16 cellular contexts compared by ENCODE assay signal in genomic region chr7:14760730-14761129, GRCh38.
A peak's percentile ranks its signal among the peaks of the same experiment; 100 is the strongest.
DNase-seq lines count a peak whose midpoint lies in the region; ATAC-seq and TF ChIP-seq lines count a peak whose summit lies in the region.
"Had no signal": no experiment of that assay in that cellular context is flagged by ENCODE, and none has a peak within 500 bp of the region (broad histone marks: within the 10 kb centered on the region; RNA-seq: fewer than 3 reads in every experiment).

No MANE protein-coding gene starts in this region.

- peaks cover 12% of the 10 kb centered on the region for H3K4me1 Mint-ChIP-seq in endodermal cell
- peaks cover 25% of the 10 kb centered on the region for H3K4me1 Mint-ChIP-seq in osteocyte (ENCODE audit: unreplicated experiment)
- no peaks in the 10 kb centered on the region for H3K4me1 Mint-ChIP-seq in naive thymus-derived CD4-positive, alpha-beta T cell
- H3K4me1 Mint-ChIP-seq in immature natural killer cell: no peaks in the 10 kb centered on the region
- peaks cover 6% of the 10 kb centered on the region for H3K4me1 Mint-ChIP-seq in glutamatergic neuron (ENCODE audit: low read depth, unreplicated experiment)

- POLR2A ChIA-PET in naive thymus-derived CD4-positive, alpha-beta T cell (lab: Charles Lee): no interaction called here

- 88% methylated on average over 1 of the region's 1 CpG; no CpG with 5 or more reads in 1 of the 2 experiments for WGBS in endodermal cell (ENCODE audit: insufficient coverage in 1 of 2, insufficient read length in 1 of 2), 2 experiments
- 86% methylated on average over 1 of the region's 1 CpG for WGBS in suprapubic skin

- intact Hi-C loops in left ventricle myocardium superior (cut with micrococcal nuclease): no loop called here
- intact Hi-C loops in naive thymus-derived CD4-positive, alpha-beta T cell (cut with micrococcal nuclease): no loop called here

- DNase-seq in right atrium auricular region (ENCODE audit: low spot score) (no peak), left ventricle myocardium superior (no peak), endodermal cell (no peak), osteocyte (ENCODE audit: extremely low spot score, unreplicated experiment) (no peak), immature natural killer cell (no peak), glutamatergic neuron (no peak), suprapubic skin (ENCODE audit: low spot score in 2 of 2) (no peak)
- DNase-seq in naive thymus-derived CD4-positive, alpha-beta T cell: no peak
- DNase-seq: GDM1, GOT3, KBM-7, NCI-H1930, NCI-H446 treated with DMSO at 0.1 percent for 48 hours, NCI-H748 treated with DMSO at 0.1 percent for 48 hours had no signal

- H3K9me3 Mint-ChIP-seq in endodermal cell (no peaks in the 10 kb centered on the region), osteocyte (ENCODE audit: unreplicated experiment) (no peaks in the 10 kb centered on the region), immature natural killer cell (peaks cover 4 to 28% (median 15%) of the 10 kb centered on the region in 6 donors), glutamatergic neuron (ENCODE audit: unreplicated experiment) (no peaks in the 10 kb centered on the region)
- peaks cover 0 to 9% (median 5%) of the 10 kb centered on the region in 11 donors for H3K9me3 Mint-ChIP-seq in naive thymus-derived CD4-positive, alpha-beta T cell

- H3K27me3 ChIP-seq in right atrium auricular region: no peaks in the 10 kb centered on the region
- no peaks in the 10 kb centered on the region for H3K27me3 ChIP-seq in endodermal cell (ENCODE audit: control insufficient read depth, insufficient read depth, low read length, poor library complexity, severe bottlenecking)
- H3K27me3 ChIP-seq in naive thymus-derived CD4-positive, alpha-beta T cell (ENCODE audit: control insufficient read depth in 2 of 2, insufficient read depth in 2 of 2, low read length in 2 of 2): no peaks in the 10 kb centered on the region
- H3K27me3 ChIP-seq in suprapubic skin: no peaks in the 10 kb centered on the region

- TF ChIP-seq POLR2A in suprapubic skin (IDR thresholded peaks at IDR 0.05): no peak

- H3K4me3 Mint-ChIP-seq in endodermal cell (no peak overlapping the region), osteocyte (ENCODE audit: unreplicated experiment) (no peak overlapping the region), immature natural killer cell (no peak overlapping the region), glutamatergic neuron (ENCODE audit: unreplicated experiment) (no peak overlapping the region)
- no peak overlapping the region for H3K4me3 Mint-ChIP-seq in naive thymus-derived CD4-positive, alpha-beta T cell

- CTCF ChIA-PET in naive thymus-derived CD4-positive, alpha-beta T cell (lab: Charles Lee): interaction anchor here (0.6 kb wide), 1 partner anchor 8 kb away, joined by 4 read pairs; no protein-coding TSS in a partner anchor

- H3K27me3 Mint-ChIP-seq in endodermal cell (ENCODE audit: insufficient read depth): no peaks in the 10 kb centered on the region
- H3K27me3 Mint-ChIP-seq in osteocyte (ENCODE audit: unreplicated experiment): no peaks in the 10 kb centered on the region
- no peaks in the 10 kb centered on the region for H3K27me3 Mint-ChIP-seq in naive thymus-derived CD4-positive, alpha-beta T cell
- H3K27me3 Mint-ChIP-seq in immature natural killer cell (ENCODE audit: low read depth in 3 of 3): peaks cover 0 to 1% (median 0%) of the 10 kb centered on the region in 3 donors
- H3K27me3 Mint-ChIP-seq in glutamatergic neuron (ENCODE audit: unreplicated experiment): no peaks in the 10 kb centered on the region

- TF ChIP-seq EP300 in suprapubic skin (IDR thresholded peaks at IDR 0.05): no peak

- TF ChIP-seq CTCF in right atrium auricular region (IDR thresholded peaks at IDR 0.05) (no peak), endodermal cell (conservative IDR thresholded peaks at IDR 0.05) (no peak), osteocyte (IDR thresholded peaks at IDR 0.05) (no peak), glutamatergic neuron (IDR thresholded peaks at IDR 0.05; ENCODE audit: partially characterized antibody, unreplicated experiment) (no peak), suprapubic skin (IDR thresholded peaks at IDR 0.05) (no peak)

- no peak overlapping the region for H3K4me3 ChIP-seq in right atrium auricular region
- H3K4me3 ChIP-seq in endodermal cell (ENCODE audit: low read length): no peak overlapping the region
- no peak overlapping the region for H3K4me3 ChIP-seq in naive thymus-derived CD4-positive, alpha-beta T cell (ENCODE audit: low read length)
- H3K4me3 ChIP-seq in suprapubic skin: no peak overlapping the region
- H3K4me3 ChIP-seq: GM12878 had no signal

- ATAC-seq in left ventricle myocardium superior: no peak
- ATAC-seq in naive thymus-derived CD4-positive, alpha-beta T cell: no peak
- ATAC-seq: GM12878 had no signal

- H3K9me3 ChIP-seq in right atrium auricular region: no peaks in the 10 kb centered on the region
- no peaks in the 10 kb centered on the region for H3K9me3 ChIP-seq in endodermal cell (ENCODE audit: control insufficient read depth, low read length)
- H3K9me3 ChIP-seq in naive thymus-derived CD4-positive, alpha-beta T cell (ENCODE audit: control insufficient read depth in 2 of 3, low read length in 3 of 3): no peaks in the 10 kb centered on the region
- no peaks in the 10 kb centered on the region for H3K9me3 ChIP-seq in suprapubic skin

- H3K27ac Mint-ChIP-seq in endodermal cell: peak overlapping the region; percentile 67
- H3K27ac Mint-ChIP-seq in osteocyte (ENCODE audit: unreplicated experiment): peak overlapping the region; percentile 75
- H3K27ac Mint-ChIP-seq in naive thymus-derived CD4-positive, alpha-beta T cell: no peak overlapping the region
- no peak overlapping the region for H3K27ac Mint-ChIP-seq in immature natural killer cell
- H3K27ac Mint-ChIP-seq in glutamatergic neuron (ENCODE audit: unreplicated experiment): no peak overlapping the region

- H3K4me1 ChIP-seq in right atrium auricular region: peaks cover 0 to 13% of the 10 kb centered on the region in 2 donors
- H3K4me1 ChIP-seq in endodermal cell (ENCODE audit: control insufficient read depth, insufficient read depth, low read length): no peaks in the 10 kb centered on the region
- H3K4me1 ChIP-seq in naive thymus-derived CD4-positive, alpha-beta T cell (ENCODE audit: control insufficient read depth in 2 of 2, insufficient read depth in 2 of 2, low read length in 2 of 2): no peaks in the 10 kb centered on the region
- no peaks in the 10 kb centered on the region for H3K4me1 ChIP-seq in suprapubic skin

- no peak overlapping the region for H3K9ac ChIP-seq in endodermal cell (ENCODE audit: extremely low read depth, low read length, poor library complexity, severe bottlenecking)

- peak overlapping the region; percentile 58 to 86 for H3K27ac ChIP-seq in right atrium auricular region
- no peak overlapping the region for H3K27ac ChIP-seq in endodermal cell (ENCODE audit: low read depth, low read length)
- no peak overlapping the region for H3K27ac ChIP-seq in naive thymus-derived CD4-positive, alpha-beta T cell (ENCODE audit: low read depth, low read length)
- H3K27ac ChIP-seq in suprapubic skin: no peak overlapping the region
- H3K27ac ChIP-seq: RWPE1 had no signal

- H3K36me3 Mint-ChIP-seq in endodermal cell (ENCODE audit: low read depth) (no peaks in the 10 kb centered on the region), osteocyte (ENCODE audit: unreplicated experiment) (no peaks in the 10 kb centered on the region), immature natural killer cell (no peaks in the 10 kb centered on the region), glutamatergic neuron (ENCODE audit: unreplicated experiment) (no peaks in the 10 kb centered on the region)
- no peaks in the 10 kb centered on the region for H3K36me3 Mint-ChIP-seq in naive thymus-derived CD4-positive, alpha-beta T cell

- no peaks in the 10 kb centered on the region for H3K36me3 ChIP-seq in right atrium auricular region
- H3K36me3 ChIP-seq in endodermal cell (ENCODE audit: control insufficient read depth, insufficient read depth, low read length): no peaks in the 10 kb centered on the region
- H3K36me3 ChIP-seq in naive thymus-derived CD4-positive, alpha-beta T cell (ENCODE audit: control insufficient read depth in 2 of 3, insufficient read depth in 3 of 3, low read length in 3 of 3): no peaks in the 10 kb centered on the region
- H3K36me3 ChIP-seq in suprapubic skin: no peaks in the 10 kb centered on the region

Comparison
In these comparisons a context has a peak if more than half of its experiments do, and no peak if none do; other contexts are left out.
1. H3K27ac ChIP-seq: peak in right atrium auricular region (2 of 2); none in endodermal cell (single experiment), naive thymus-derived CD4-positive, alpha-beta T cell (single experiment) and suprapubic skin (single experiment).
2. H3K27ac Mint-ChIP-seq: peak in endodermal cell (single experiment) and osteocyte (single experiment); none in naive thymus-derived CD4-positive, alpha-beta T cell (0 of 9), immature natural killer cell (0 of 6) and glutamatergic neuron (single experiment).